14 cellular contexts compared by ENCODE assay signal in genomic region chr9:136614372-136614922, GRCh38. TPM values are rescaled to one million over a fixed set of nuclear protein-coding genes. Genes with fewer than 3 reads are reported as not detected.
A peak's percentile ranks its signal among the peaks of the same experiment; 100 is the strongest.
DNase-seq lines count a peak whose midpoint lies in the region; ATAC-seq and TF ChIP-seq lines count a peak whose summit lies in the region.
"Had no signal": no experiment of that assay in that cellular context is flagged by ENCODE, and none has a peak within 500 bp of the region (broad histone marks: within the 10 kb centered on the region; RNA-seq: fewer than 3 reads in every experiment).

No MANE protein-coding gene starts in this region.

- 69 to 89% (median 81%) methylated on average over 9 to 22 of the region's 22 CpGs for WGBS in heart left ventricle, 4 donors
- 83 to 90% methylated on average over 22 of the region's 22 CpGs for WGBS in sigmoid colon, 2 donors

- no peaks in the 10 kb centered on the region for H4K20me1 ChIP-seq in DND-41 (ENCODE audit: insufficient read depth, low read length)

- no peak overlapping the region for H3K4me2 ChIP-seq in DND-41 (ENCODE audit: insufficient read depth, low read length)
- H3K4me2 ChIP-seq: hepatocyte had no signal

- TF ChIP-seq POLR2A in heart left ventricle (IDR thresholded peaks at IDR 0.05) (no peak), sigmoid colon (IDR thresholded peaks at IDR 0.05) (no peak)

- H3K27me3 ChIP-seq in DND-41 (ENCODE audit: insufficient read depth, low read length, poor library complexity) = no peaks in the 10 kb centered on the region
- H3K27me3 ChIP-seq in heart left ventricle = no peaks in the 10 kb centered on the region
- H3K27me3 ChIP-seq in sigmoid colon = no peaks in the 10 kb centered on the region
- H3K27me3 ChIP-seq: hepatocyte had no signal

- H3K27ac Mint-ChIP-seq in WTC11 = no peak overlapping the region
- no peak overlapping the region for H3K27ac Mint-ChIP-seq in glutamatergic neuron (ENCODE audit: unreplicated experiment)
- H3K27ac Mint-ChIP-seq: activated CD8-positive, alpha-beta T cell treated with anti-CD3 and anti-CD28 coated beads, Interleukin-2, amount 10 ng/mL, durations not matched to agents 7 days and 5 days; naive thymus-derived CD8-positive, alpha-beta T cell had no signal

- H3K4me1 ChIP-seq in DND-41 (ENCODE audit: insufficient read depth, low read length) (peaks cover 26% of the 10 kb centered on the region), heart left ventricle (peaks cover 4 to 49% (median 21%) of the 10 kb centered on the region in 12 donors), sigmoid colon (peaks cover 0 to 18% (median 10%) of the 10 kb centered on the region in 4 donors)

- H3K27ac ChIP-seq in DND-41 (ENCODE audit: low read length) (peak overlapping the region; percentile 32; the same call in 1 of the 2 replicates), heart left ventricle (peak overlapping the region; percentile 40 to 90 (median 77)), sigmoid colon (peak overlapping the region in 3 of 4 donors; percentile 31 to 56 (median 37)), caudate nucleus (ENCODE audit: low read depth, low read length) (no peak overlapping the region)
- H3K27ac ChIP-seq: hepatocyte, HL-60 had no signal

- CTCF ChIA-PET in WTC11 (lab: Charles Lee) (interaction anchor here (0.6 to 2.3 kb wide), 3 partner anchors 10 to 755 kb away, joined by 3 to 6 read pairs (median 6); no protein-coding TSS in a partner anchor), HEK293T (lab: Yijun Ruan, JAX) (no interaction called here)

- no peaks in the 10 kb centered on the region for H3K36me3 ChIP-seq in DND-41 (ENCODE audit: insufficient read depth, low read length)
- H3K36me3 ChIP-seq in heart left ventricle = no peaks in the 10 kb centered on the region
- H3K36me3 ChIP-seq in sigmoid colon = no peaks in the 10 kb centered on the region

- H3K4me3 ChIP-seq in DND-41 (ENCODE audit: low read depth in 1 of 2, low read length in 2 of 2) = no peak overlapping the region
- H3K4me3 ChIP-seq in heart left ventricle = peak overlapping the region in 3 of 12 donors; percentile 23 to 30 (median 26)
- no peak overlapping the region for H3K4me3 ChIP-seq in sigmoid colon
- H3K4me3 ChIP-seq: hepatocyte had no signal

- intact Hi-C loops in heart left ventricle (cut with DNase I) = no loop called here
- intact Hi-C loops in sigmoid colon (cut with DNase I) = no loop called here

- H3K9ac ChIP-seq in DND-41 (ENCODE audit: low read depth, low read length) = no peak overlapping the region

- H3K9me3 ChIP-seq in DND-41 (ENCODE audit: insufficient read depth, low read length, severe bottlenecking) = no peaks in the 10 kb centered on the region
- no peaks in the 10 kb centered on the region for H3K9me3 ChIP-seq in heart left ventricle
- H3K9me3 ChIP-seq in sigmoid colon = no peaks in the 10 kb centered on the region

- no peak for TF ChIP-seq CTCF in DND-41 (IDR thresholded peaks at IDR 0.05; ENCODE audit: borderline replicate concordance, extremely low read depth, low read length, poor library complexity, severe bottlenecking)
- no peak for TF ChIP-seq CTCF in WTC11 (IDR thresholded peaks at IDR 0.05)
- no peak for TF ChIP-seq CTCF in heart left ventricle (IDR thresholded peaks at IDR 0.05)
- no peak for TF ChIP-seq CTCF in sigmoid colon (IDR thresholded peaks at IDR 0.05)
- no peak for TF ChIP-seq CTCF in glutamatergic neuron (IDR thresholded peaks at IDR 0.05; ENCODE audit: partially characterized antibody, unreplicated experiment)

- POLR2A ChIA-PET in WTC11 (lab: Charles Lee) (no interaction called here), HEK293T (lab: Yijun Ruan, JAX) (no interaction called here)

- ATAC-seq in DND-41 (ENCODE audit: insufficient read depth, low read depth) = no peak
- ATAC-seq in WTC11 = no peak
- peak; percentile 58 to 92 (median 80) for ATAC-seq in heart left ventricle
- ATAC-seq: activated CD8-positive, alpha-beta T cell treated with anti-CD3 and anti-CD28 coated beads, Interleukin-2, amount 10 ng/mL, durations not matched to agents 7 days and 5 days; naive thymus-derived CD8-positive, alpha-beta T cell had no signal

- no peak overlapping the region for H2AFZ ChIP-seq in DND-41 (ENCODE audit: low read depth, low read length)
- H2AFZ ChIP-seq: hepatocyte had no signal

- H3K4me1 Mint-ChIP-seq in WTC11 = peaks cover 8% of the 10 kb centered on the region
- H3K4me1 Mint-ChIP-seq in glutamatergic neuron (ENCODE audit: low read depth, unreplicated experiment) = peaks cover 1% of the 10 kb centered on the region

- H3K79me2 ChIP-seq in DND-41 (ENCODE audit: insufficient read depth, low read length) = no peaks in the 10 kb centered on the region
- H3K79me2 ChIP-seq: hepatocyte had no signal

- no peak for TF ChIP-seq EP300 in sigmoid colon (IDR thresholded peaks at IDR 0.05)

- DNase-seq in DND-41 (no peak), WTC11 (ENCODE audit: low spot score) (no peak), heart left ventricle (peak; percentile 77 to 90 (median 83)), sigmoid colon (no peak), glutamatergic neuron (no peak), caudate nucleus (lab: John Stamatoyannopoulos, UW) (no peak), HEK293T (ENCODE audit: extremely low spot score) (no peak)
- no peak for DNase-seq in activated CD4-positive, alpha-beta T cell treated with anti-CD3 and anti-CD28 coated beads, Interleukin-2, amount 50 U/mL, for 4 hours
- DNase-seq: activated CD8-positive, alpha-beta T cell treated with anti-CD3 and anti-CD28 coated beads, Interleukin-2, amount 10 ng/mL, durations not matched to agents 7 days and 5 days; aorta; naive thymus-derived CD8-positive, alpha-beta T cell; NCI-H2029 had no signal

- no peaks in the 10 kb centered on the region for H3K36me3 Mint-ChIP-seq in WTC11
- H3K36me3 Mint-ChIP-seq in glutamatergic neuron (ENCODE audit: unreplicated experiment) = no peaks in the 10 kb centered on the region
- H3K36me3 Mint-ChIP-seq: naive thymus-derived CD8-positive, alpha-beta T cell had no signal

- H3K9me3 Mint-ChIP-seq in WTC11 (no peaks in the 10 kb centered on the region), glutamatergic neuron (ENCODE audit: unreplicated experiment) (peaks cover 3% of the 10 kb centered on the region)
- H3K9me3 Mint-ChIP-seq: naive thymus-derived CD8-positive, alpha-beta T cell had no signal

- no peaks in the 10 kb centered on the region; the same call in 1 of the 2 replicates for H3K27me3 Mint-ChIP-seq in WTC11 (ENCODE audit: low read depth)
- H3K27me3 Mint-ChIP-seq in glutamatergic neuron (ENCODE audit: unreplicated experiment) = no peaks in the 10 kb centered on the region

- no peak overlapping the region for H3K4me3 Mint-ChIP-seq in WTC11
- H3K4me3 Mint-ChIP-seq in glutamatergic neuron (ENCODE audit: unreplicated experiment) = no peak overlapping the region
- H3K4me3 Mint-ChIP-seq: activated CD8-positive, alpha-beta T cell treated with anti-CD3 and anti-CD28 coated beads, Interleukin-2, amount 10 ng/mL, durations not matched to agents 7 days and 5 days; naive thymus-derived CD8-positive, alpha-beta T cell had no signal

TF ChIP-seq in WTC11, 78 proteins besides CTCF, POLR2A, EP300 and RAD21:
- TF ChIP-seq HMGXB4 (CRISPR knock-in tag; IDR thresholded peaks at IDR 0.05) (peak; percentile 11; the same call in 1 of the 2 replicates), CREM (CRISPR knock-in tag; IDR thresholded peaks at IDR 0.05) (no peak), MYBL2 (CRISPR knock-in tag; IDR thresholded peaks at IDR 0.05) (no peak)

TF ChIP-seq in HEK293T, 16 proteins besides CTCF, POLR2A, EP300 and RAD21:
- TF ChIP-seq FOXA1 (IDR thresholded peaks at IDR 0.05) (no peak), SP1 (IDR thresholded peaks at IDR 0.05) (no peak), L3MBTL2 (conservative IDR thresholded peaks at IDR 0.05) (no peak), PKNOX1 (IDR thresholded peaks at IDR 0.05) (no peak), LEF1 (IDR thresholded peaks at IDR 0.05; ENCODE audit: borderline replicate concordance) (no peak), ELF4 (IDR thresholded peaks at IDR 0.05) (no peak), ZNF384 (IDR thresholded peaks at IDR 0.05) (no peak), BHLHE40 (IDR thresholded peaks at IDR 0.05; ENCODE audit: borderline replicate concordance) (no peak), ARNT (IDR thresholded peaks at IDR 0.05) (no peak), CTBP1 (IDR thresholded peaks at IDR 0.05; ENCODE audit: borderline replicate concordance) (no peak), HDGF (IDR thresholded peaks at IDR 0.05; ENCODE audit: borderline replicate concordance) (no peak), TARDBP (IDR thresholded peaks at IDR 0.05) (no peak)

RNA-seq across cellular contexts. Expression of gene EGFL7, which starts 48.3 kb away (rescaled TPM):
- total RNA-seq in WTC11 (2021) (54.6 to 64.9 TPM (median 62.8 TPM) in 3 replicates), heart left ventricle (100 to 1,000 TPM in 2 of 9 donors, 10 to 100 TPM in 7; 56.4 to 142 (median 94.0) TPM), sigmoid colon (10 to 100 TPM; 31.0 to 75.6 (median 46.0) TPM), glutamatergic neuron (ENCODE audit: unreplicated experiment) (8.1 TPM)
- polyA plus RNA-seq in heart left ventricle (100 to 1,000 TPM; 103 to 137 TPM), sigmoid colon (10 to 100 TPM in 2 of 3 donors, 1 to 10 TPM in 1; 6.0 to 43.5 (median 27.6) TPM)

Comparison
In these comparisons a context has a peak if more than half of its experiments do, and no peak if none do; other contexts are left out.
1. ATAC-seq: peak in heart left ventricle (4 of 4); none in DND-41 (single experiment) and WTC11 (single experiment).
2. DNase-seq: peak in heart left ventricle (5 of 5); none in DND-41 (single experiment), WTC11 (single experiment), sigmoid colon (single experiment), activated CD4-positive, alpha-beta T cell treated with anti-CD3 and anti-CD28 coated beads, Interleukin-2, amount 50 U/mL, for 4 hours (0 of 2), glutamatergic neuron (single experiment), caudate nucleus (0 of 61) and HEK293T (single experiment).